Comparison of ENCODE assay signal across 29 cellular contexts in genomic region chr3:83684199-83684598, GRCh38.
"Had no signal": no experiment of that assay in that cellular context is flagged by ENCODE, and none has a peak within 500 bp of the region (broad histone marks: within the 10 kb centered on the region; RNA-seq: fewer than 3 reads in every experiment).

No MANE protein-coding gene starts in this region.

- H3K36me3 ChIP-seq: neural progenitor cell, ovary, right lobe of liver, sigmoid colon, stomach, thoracic aorta, thyroid gland, tibial nerve, upper lobe of left lung, vagina had no signal

- DNase-seq: natural killer cell; occipital lobe; ovary; posterior cingulate gyrus; psoas muscle; right cardiac atrium; right lobe of liver; sigmoid colon; small intestine; stimulated activated CD4-positive, alpha-beta T cell treated with anti-CD3 and anti-CD28 coated beads, Interleukin-15, amount 100 ng/mL, for 24 hours; stimulated activated CD4-positive, alpha-beta T cell treated with anti-CD3 and anti-CD28 coated beads, Interleukin-2, amount 100 ng/mL, for 24 hours; stimulated activated CD4-positive, alpha-beta T cell treated with anti-CD3 and anti-CD28 coated beads, Interleukin-2, amount 100 ng/mL, for 48 hours; stimulated activated CD4-positive, alpha-beta T cell treated with anti-CD3 and anti-CD28 coated beads, Interleukin-4, amount 100 ng/mL, for 24 hours; stimulated activated naive B cell treated with anti-CD40 and anti-IgM and Interleukin-4, amounts not matched to agents 10 μg/mL and 1 μg/mL and 100 μg/mL, for 72 hours; stimulated activated naive CD4-positive, alpha-beta T cell treated with Interleukin-2 at 50 U/mL for 16 hours; stomach; thyroid gland; trophoblast cell; upper lobe of left lung had no signal

- ATAC-seq: natural killer cell; psoas muscle; right cardiac atrium; right lobe of liver; stimulated activated effector memory CD8-positive, alpha-beta T cell treated with anti-CD3 and anti-CD28 coated beads, Interleukin-12 subunit alpha, Interleukin-12 subunit beta, amount 100 ng/mL, for 72 hours; stimulated activated naive B cell treated with anti-CD40 and anti-IgM and Interleukin-4, amounts not matched to agents 10 μg/mL and 1 μg/mL and 100 μg/mL, for 72 hours had no signal

- H3K27ac ChIP-seq: neural progenitor cell, ovary, parathyroid adenoma, psoas muscle, right lobe of liver, sigmoid colon, stomach, thoracic aorta, thyroid gland, tibial nerve, upper lobe of left lung, vagina had no signal

- H3K4me3 ChIP-seq: neural progenitor cell, ovary, psoas muscle, right lobe of liver, sigmoid colon, stomach, thoracic aorta, thyroid gland, tibial nerve, upper lobe of left lung, vagina had no signal

- H3K4me1 Mint-ChIP-seq: natural killer cell; nephron; neural progenitor cell; stimulated activated effector memory CD8-positive, alpha-beta T cell treated with anti-CD3 and anti-CD28 coated beads, Interleukin-12 subunit alpha, Interleukin-12 subunit beta, amount 100 ng/mL, for 72 hours; stimulated activated naive B cell treated with anti-CD40 and anti-IgM and Interleukin-4, amounts not matched to agents 10 μg/mL and 1 μg/mL and 100 μg/mL, for 72 hours had no signal

- H3K27me3 Mint-ChIP-seq: progenitor cell of endocrine pancreas; stimulated activated naive B cell treated with anti-CD40 and anti-IgM and Interleukin-4, amounts not matched to agents 10 μg/mL and 1 μg/mL and 100 μg/mL, for 72 hours; stimulated activated naive CD8-positive, alpha-beta T cell treated with anti-CD3 and anti-CD28 coated beads, Interleukin-15, Interleukin-2, amounts not matched to agents 100 ng/mL and 50 ng/mL, for 24 hours had no signal

- H3K4me3 Mint-ChIP-seq: natural killer cell; nephron; neural progenitor cell; stimulated activated effector memory CD8-positive, alpha-beta T cell treated with anti-CD3 and anti-CD28 coated beads, Interleukin-12 subunit alpha, Interleukin-12 subunit beta, amount 100 ng/mL, for 72 hours; stimulated activated naive B cell treated with anti-CD40 and anti-IgM and Interleukin-4, amounts not matched to agents 10 μg/mL and 1 μg/mL and 100 μg/mL, for 72 hours; stimulated activated naive CD8-positive, alpha-beta T cell treated with anti-CD3 and anti-CD28 coated beads, Interleukin-15, Interleukin-2, amounts not matched to agents 100 ng/mL and 50 ng/mL, for 24 hours had no signal

- FAIRE-seq: small intestine, urothelium cell line had no signal

- H3K36me3 Mint-ChIP-seq: neural progenitor cell; stimulated activated effector memory CD8-positive, alpha-beta T cell treated with anti-CD3 and anti-CD28 coated beads, Interleukin-12 subunit alpha, Interleukin-12 subunit beta, amount 100 ng/mL, for 72 hours; stimulated activated naive B cell treated with anti-CD40 and anti-IgM and Interleukin-4, amounts not matched to agents 10 μg/mL and 1 μg/mL and 100 μg/mL, for 72 hours had no signal

- H3K79me2 ChIP-seq: parathyroid adenoma had no signal

- H3K9me3 ChIP-seq: ovary, psoas muscle, right lobe of liver, sigmoid colon, thoracic aorta, thyroid gland, upper lobe of left lung, vagina had no signal

- H2AFZ ChIP-seq: neural progenitor cell, parathyroid adenoma had no signal

- H3K4me2 ChIP-seq: neural progenitor cell had no signal

- H3K27ac Mint-ChIP-seq: natural killer cell; nephron; neural progenitor cell; progenitor cell of endocrine pancreas; stimulated activated effector memory CD8-positive, alpha-beta T cell treated with anti-CD3 and anti-CD28 coated beads, Interleukin-12 subunit alpha, Interleukin-12 subunit beta, amount 100 ng/mL, for 72 hours; stimulated activated naive B cell treated with anti-CD40 and anti-IgM and Interleukin-4, amounts not matched to agents 10 μg/mL and 1 μg/mL and 100 μg/mL, for 72 hours; stimulated activated naive CD8-positive, alpha-beta T cell treated with anti-CD3 and anti-CD28 coated beads, Interleukin-15, Interleukin-2, amounts not matched to agents 100 ng/mL and 50 ng/mL, for 24 hours had no signal

- H3K27me3 ChIP-seq: neural progenitor cell, ovary, right lobe of liver, sigmoid colon, stomach, thyroid gland, tibial nerve, upper lobe of left lung, vagina had no signal

- H3K4me1 ChIP-seq: neural progenitor cell, parathyroid adenoma, psoas muscle, right lobe of liver, sigmoid colon, stomach, thyroid gland, tibial nerve, upper lobe of left lung, vagina had no signal
